16 cellular contexts compared by ENCODE assay signal in the genomic region with DNA sequence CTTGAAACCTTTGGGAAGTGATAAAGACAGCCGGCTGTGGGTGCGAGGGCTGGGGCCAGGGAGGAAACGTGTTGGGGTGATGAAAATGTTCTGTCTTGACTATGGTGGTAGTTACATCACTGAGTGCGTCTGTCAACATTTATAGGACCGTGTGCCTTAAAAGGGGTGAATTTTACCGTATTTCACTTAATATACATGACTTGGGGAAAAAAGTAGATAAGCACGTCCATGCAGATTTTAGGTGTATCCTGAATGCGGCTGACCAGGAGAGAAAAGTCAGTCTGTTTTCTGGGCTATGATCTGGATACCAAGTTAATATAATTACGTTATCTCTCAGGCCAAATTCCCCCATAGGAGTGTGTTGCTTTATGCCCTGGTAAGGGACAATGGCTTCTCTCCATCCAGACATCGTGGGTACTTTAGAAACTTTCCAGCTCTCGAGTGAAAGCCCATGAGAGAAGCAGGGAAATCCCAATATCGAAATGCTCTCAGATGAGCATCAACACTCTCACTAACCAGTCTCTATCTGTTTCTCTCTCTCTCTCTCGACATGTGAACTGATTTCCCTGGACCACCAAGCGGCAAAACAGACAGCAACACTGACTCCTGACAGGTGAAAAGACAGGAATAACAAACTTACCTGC.
DNase-seq lines count a peak whose midpoint lies in the region; ATAC-seq and TF ChIP-seq lines count a peak whose summit lies in the region.
"Had no signal": no experiment of that assay in that cellular context is flagged by ENCODE, and none has a peak within 500 bp of the region (broad histone marks: within the 10 kb centered on the region; RNA-seq: fewer than 3 reads in every experiment).

No MANE protein-coding gene starts in this region.

- 81 to 89% (median 86%) methylated on average over 14 of the region's 14 CpGs for WGBS in adrenal gland, 4 donors

- peaks cover 93% of the 10 kb centered on the region for H3K36me3 Mint-ChIP-seq in CD8-positive, alpha-beta T cell
- H3K36me3 Mint-ChIP-seq in neural crest cell (ENCODE audit: low read depth) (peaks cover 18% of the 10 kb centered on the region), Caco-2 (ENCODE audit: insufficient read depth, unreplicated experiment) (peaks cover 14% of the 10 kb centered on the region)

- H3K27me3 Mint-ChIP-seq in CD8-positive, alpha-beta T cell (ENCODE audit: low read depth) = no peaks in the 10 kb centered on the region
- H3K27me3 Mint-ChIP-seq in neural crest cell (ENCODE audit: low read depth) = no peaks in the 10 kb centered on the region
- H3K27me3 Mint-ChIP-seq in Caco-2 (ENCODE audit: insufficient read depth, unreplicated experiment) = no peaks in the 10 kb centered on the region

- no peak for DNase-seq in CD8-positive, alpha-beta T cell
- DNase-seq in adrenal gland = no peak
- DNase-seq in neural crest cell (ENCODE audit: low read depth, low spot score) = no peak
- DNase-seq in Caco-2 = no peak
- DNase-seq in stimulated activated CD4-positive, alpha-beta T cell treated with anti-CD3 and anti-CD28 coated beads, Interleukin-12 subunit alpha, Interleukin-12 subunit beta, amount 100 ng/mL, for 4 hours = no peak
- no peak for DNase-seq in NCI-H1694 (lab: John Stamatoyannopoulos, UW)
- DNase-seq in colonic mucosa = no peak
- DNase-seq: activated CD4-positive, alpha-beta T cell treated with anti-CD3 and anti-CD28 coated beads, Interleukin-2, amount 50 U/mL, for 48 hours; BE2C; DMS79 treated with DMSO at 0.1 percent for 48 hours; NCI-H1092 treated with DMSO at 0.1 percent for 48 hours; SHP77 had no signal

- H3K27me3 ChIP-seq in CD8-positive, alpha-beta T cell (ENCODE audit: insufficient read depth, low read length) = no peaks in the 10 kb centered on the region
- H3K27me3 ChIP-seq in adrenal gland = no peaks in the 10 kb centered on the region
- no peaks in the 10 kb centered on the region for H3K27me3 ChIP-seq in Caco-2 (replicated peaks; ENCODE audit: control insufficient read depth, insufficient read depth, low read length)
- no peaks in the 10 kb centered on the region for H3K27me3 ChIP-seq in colonic mucosa
- H3K27me3 ChIP-seq: BE2C, brain microvascular endothelial cell, foreskin keratinocyte had no signal

- no peak overlapping the region for H3K4me3 ChIP-seq in CD8-positive, alpha-beta T cell (ENCODE audit: low read depth, low read length)
- H3K4me3 ChIP-seq in adrenal gland (no peak overlapping the region), Caco-2 (ENCODE audit: low read depth, low read length) (no peak overlapping the region), colonic mucosa (no peak overlapping the region)
- H3K4me3 ChIP-seq: thoracic aorta had no signal

- H3K4me1 Mint-ChIP-seq in CD8-positive, alpha-beta T cell (ENCODE audit: low read depth) = peaks cover 15% of the 10 kb centered on the region
- peaks cover 46% of the 10 kb centered on the region for H3K4me1 Mint-ChIP-seq in neural crest cell
- H3K4me1 Mint-ChIP-seq in Caco-2 (ENCODE audit: low read depth, unreplicated experiment) = no peaks in the 10 kb centered on the region

- no peaks in the 10 kb centered on the region for H3K4me1 ChIP-seq in CD8-positive, alpha-beta T cell (ENCODE audit: insufficient read depth, low read length)
- peaks cover 26 to 67% of the 10 kb centered on the region in 2 donors for H3K4me1 ChIP-seq in adrenal gland (replicated peaks in 1 of 2)
- H3K4me1 ChIP-seq in Caco-2 = no peaks in the 10 kb centered on the region
- peaks cover 6% of the 10 kb centered on the region for H3K4me1 ChIP-seq in colonic mucosa

- no peak for ATAC-seq in CD8-positive, alpha-beta T cell
- ATAC-seq in HG02610 (IDR thresholded peaks at IDR 0.05; ENCODE audit: unreplicated experiment) = peak; percentile 60
- ATAC-seq: foreskin keratinocyte had no signal

- peak overlapping the region; percentile 28 for H3K27ac Mint-ChIP-seq in CD8-positive, alpha-beta T cell
- H3K27ac Mint-ChIP-seq in neural crest cell (ENCODE audit: unreplicated experiment) (peak overlapping the region; percentile 37), Caco-2 (ENCODE audit: unreplicated experiment) (no peak overlapping the region)

- H3K27ac ChIP-seq in CD8-positive, alpha-beta T cell (ENCODE audit: low read depth, low read length) = no peak overlapping the region
- H3K27ac ChIP-seq in adrenal gland = peak overlapping the region in 3 of 5 donors; percentile 46 to 93 (median 71)
- no peak overlapping the region for H3K27ac ChIP-seq in colonic mucosa
- H3K27ac ChIP-seq: foreskin keratinocyte had no signal

- no peaks in the 10 kb centered on the region for H3K9me3 Mint-ChIP-seq in CD8-positive, alpha-beta T cell
- H3K9me3 Mint-ChIP-seq in neural crest cell (no peaks in the 10 kb centered on the region), Caco-2 (ENCODE audit: unreplicated experiment) (no peaks in the 10 kb centered on the region)

- H3K9ac ChIP-seq in colonic mucosa (ENCODE audit: low read depth in 2 of 2, low read length in 2 of 2) = no peak overlapping the region

- no peak overlapping the region for H3K4me3 Mint-ChIP-seq in CD8-positive, alpha-beta T cell
- H3K4me3 Mint-ChIP-seq in neural crest cell (peak overlapping the region; percentile 20), Caco-2 (ENCODE audit: unreplicated experiment) (no peak overlapping the region)

- TF ChIP-seq POLR2A in adrenal gland (IDR thresholded peaks at IDR 0.05) = no peak

- BruUV-seq in Caco-2 (replicated peaks; lab: Mats Ljungman, UMichigan) = no TSS peak

- H3K9me3 ChIP-seq in CD8-positive, alpha-beta T cell (ENCODE audit: low read length) = no peaks in the 10 kb centered on the region
- H3K9me3 ChIP-seq in adrenal gland (replicated peaks in 1 of 3) (no peaks in the 10 kb centered on the region), Caco-2 (no peaks in the 10 kb centered on the region), colonic mucosa (no peaks in the 10 kb centered on the region)
- H3K9me3 ChIP-seq: BE2C, thoracic aorta had no signal

- intact Hi-C loops in CD8-positive, alpha-beta T cell (cut with DNase I, micrococcal nuclease) = no loop called here
- intact Hi-C loops in adrenal gland (cut with DNase I) = loop anchor here in 1 of 2 donors (10.0 kb wide), 1 partner anchor 52 kb away; no protein-coding TSS in a partner anchor
- intact Hi-C loops in Caco-2 (cut with micrococcal nuclease; ENCODE audit: unreplicated experiment) = no loop called here
- intact Hi-C loops in colonic mucosa (cut with DNase I) = no loop called here

- CTCF ChIA-PET in CD8-positive, alpha-beta T cell (lab: Charles Lee) = no interaction called here
- CTCF ChIA-PET in Caco-2 (lab: Charles Lee) = no interaction called here

- TF ChIP-seq CTCF in CD8-positive, alpha-beta T cell (IDR thresholded peaks at IDR 0.05) = no peak
- no peak for TF ChIP-seq CTCF in adrenal gland (IDR thresholded peaks at IDR 0.05)
- TF ChIP-seq CTCF in neural crest cell (conservative IDR thresholded peaks at IDR 0.05) = no peak
- no peak for TF ChIP-seq CTCF in Caco-2 (IDR thresholded peaks at IDR 0.05; ENCODE audit: insufficient read depth in 1 of 2, low read depth in 1 of 2, low read length in 1 of 2, severe bottlenecking in 1 of 2, unreplicated experiment in 1 of 2)
- no peak for TF ChIP-seq CTCF in colonic mucosa (IDR thresholded peaks at IDR 0.05)

- POLR2A ChIA-PET in CD8-positive, alpha-beta T cell (lab: Charles Lee) = no interaction called here
- POLR2A ChIA-PET in Caco-2 (lab: Charles Lee) = no interaction called here

- peaks cover 47% of the 10 kb centered on the region for H3K36me3 ChIP-seq in CD8-positive, alpha-beta T cell (ENCODE audit: insufficient read depth, low read length)
- peaks cover 0 to 47% of the 10 kb centered on the region in 2 donors for H3K36me3 ChIP-seq in adrenal gland (replicated peaks in 1 of 2)
- H3K36me3 ChIP-seq in Caco-2 (ENCODE audit: control insufficient read depth, insufficient read depth, low read length) = no peaks in the 10 kb centered on the region
- H3K36me3 ChIP-seq in colonic mucosa = peaks cover 10% of the 10 kb centered on the region

Comparison
In these comparisons a context has a peak if more than half of its experiments do, and no peak if none do; other contexts are left out.
1. H3K27ac ChIP-seq: peak in adrenal gland (3 of 5); none in CD8-positive, alpha-beta T cell (single experiment) and colonic mucosa (single experiment).